In genomic region chr12:76765598-76765997, GRCh38 we compare ENCODE assay signal across 2 cellular contexts.
TF ChIP-seq lines count a peak whose summit lies in the region.

No MANE protein-coding gene starts in this region.

TF ChIP-seq in SK-N-SH, 30 proteins besides CTCF, POLR2A, EP300 and RAD21 (continued from another document):
- no peak for TF ChIP-seq REST (IDR thresholded peaks at IDR 0.05; ENCODE audit: low read depth, low read length)
- TF ChIP-seq RXRA (IDR thresholded peaks at IDR 0.05; ENCODE audit: borderline replicate concordance, low read depth): no peak
- TF ChIP-seq MXI1 (IDR thresholded peaks at IDR 0.05; ENCODE audit: low read depth, low read length): no peak
- no peak for TF ChIP-seq YY1 (IDR thresholded peaks at IDR 0.05; ENCODE audit: low read depth)
TF ChIP-seq in SK-N-SH: peak in this region for 0.

TF ChIP-seq in SK-N-SH treated with all-trans-retinoic acid at 6 μM for 48 hours, 23 proteins besides CTCF, POLR2A, EP300 and RAD21 (continued from another document):
- no peak for TF ChIP-seq TSHZ2 (CRISPR knock-in tag; IDR thresholded peaks at IDR 0.05)
- no peak for TF ChIP-seq TCF4 (CRISPR knock-in tag; IDR thresholded peaks at IDR 0.05; ENCODE audit: borderline replicate concordance)
- no peak for TF ChIP-seq GLIS3 (CRISPR knock-in tag; IDR thresholded peaks at IDR 0.05)
- no peak for TF ChIP-seq CSRNP3 (CRISPR knock-in tag; IDR thresholded peaks at IDR 0.05)
- TF ChIP-seq POU6F1 (CRISPR knock-in tag; IDR thresholded peaks at IDR 0.05; ENCODE audit: borderline replicate concordance, low read depth): no peak
- no peak for TF ChIP-seq ZFP30 (CRISPR knock-in tag; IDR thresholded peaks at IDR 0.05)
- TF ChIP-seq ISL1 (CRISPR knock-in tag; IDR thresholded peaks at IDR 0.05): no peak
